33 cellular contexts compared by ENCODE assay signal in genomic region chr1:107514841-107515240, GRCh38.
"Had no signal": no experiment of that assay in that cellular context is flagged by ENCODE, and none has a peak within 500 bp of the region (broad histone marks: within the 10 kb centered on the region; RNA-seq: fewer than 3 reads in every experiment).

No MANE protein-coding gene starts in this region.

- DNase-seq: activated B cell treated with CpG ODN at 0.5 μM for 24 hours; activated CD4-positive, alpha-beta T cell treated with anti-CD3 and anti-CD28 coated beads for 48 hours; activated CD4-positive, alpha-beta T cell treated with anti-CD3 and anti-CD28 coated beads, Interleukin-2, amount 50 U/mL, for 1 hour; activated CD4-positive, alpha-beta T cell treated with anti-CD3 and anti-CD28 coated beads, Interleukin-2, amount 50 U/mL, for 48 hours; activated CD8-positive, alpha-beta memory T cell treated with anti-CD3 and anti-CD28 coated beads for 24 hours; activated CD8-positive, alpha-beta T cell treated with anti-CD3 and anti-CD28 coated beads for 36 hours; activated effector memory CD4-positive, alpha-beta T cell treated with Interleukin-2 at 50 U/mL for 16 hours; activated naive CD4-positive, alpha-beta T cell treated with anti-CD3 and anti-CD28 coated beads for 36 hours; activated naive CD8-positive, alpha-beta T cell treated with anti-CD3 and anti-CD28 coated beads for 36 hours; activated naive CD8-positive, alpha-beta T cell treated with anti-CD3 and anti-CD28 coated beads, Interleukin-2, amount 50 U/mL, for 24 hours; activated T-cell treated with anti-CD3 and anti-CD28 coated beads, Interleukin-2, amount 50 U/mL, for 4 hours; adrenal gland; amygdala; aorta; body of pancreas; cortex of kidney; dermis blood vessel endothelial cell; effector CD4-positive, alpha-beta T cell; effector memory CD8-positive, alpha-beta T cell; erythroblast; foreskin keratinocyte; gastrocnemius medialis; head of caudate nucleus; T-helper 1 cell; T-helper 17 cell; T1000; WERI-Rb-1 had no signal

- H3K4me3 Mint-ChIP-seq: activated B cell treated with CpG ODN at 0.5 μM for 24 hours; activated CD8-positive, alpha-beta T cell treated with anti-CD3 and anti-CD28 coated beads for 36 hours; activated naive CD4-positive, alpha-beta T cell treated with anti-CD3 and anti-CD28 coated beads for 36 hours; activated naive CD4-positive, alpha-beta T cell treated with anti-CD3 and anti-CD28 coated beads, Interleukin-2, amount 50 U/mL, for 24 hours; activated naive CD8-positive, alpha-beta T cell treated with anti-CD3 and anti-CD28 coated beads for 36 hours; activated naive CD8-positive, alpha-beta T cell treated with anti-CD3 and anti-CD28 coated beads, Interleukin-2, amount 50 U/mL, for 24 hours; activated T-cell treated with anti-CD3 and anti-CD28 coated beads, Interleukin-2, amount 50 U/mL, for 4 hours; activated T-helper 17 cell treated with anti-CD3 and anti-CD28 coated beads, Interleukin-2, amount 50 U/mL, for 72 hours; effector memory CD8-positive, alpha-beta T cell; T-helper 17 cell; T-helper 2 cell treated with Interferon-gamma antibody and Interleukin-4, amounts not matched to agents 5 μg/mL and 100 μg/mL, for 36 hours had no signal

- H3K36me3 ChIP-seq: adrenal gland, esophagus muscularis mucosa, gastrocnemius medialis, WERI-Rb-1 had no signal

- H3K4me3 ChIP-seq: adrenal gland, body of pancreas, esophagus muscularis mucosa, gastrocnemius medialis had no signal

- H3K4me1 Mint-ChIP-seq: activated B cell treated with CpG ODN at 0.5 μM for 24 hours; activated naive CD4-positive, alpha-beta T cell treated with anti-CD3 and anti-CD28 coated beads, Interleukin-2, amount 50 U/mL, for 24 hours; activated naive CD8-positive, alpha-beta T cell treated with anti-CD3 and anti-CD28 coated beads for 36 hours; activated naive CD8-positive, alpha-beta T cell treated with anti-CD3 and anti-CD28 coated beads, Interleukin-2, amount 50 U/mL, for 24 hours; activated T-helper 17 cell treated with anti-CD3 and anti-CD28 coated beads, Interleukin-2, amount 50 U/mL, for 72 hours; T-helper 17 cell had no signal

- H3K27me3 ChIP-seq: adrenal gland, body of pancreas, esophagus muscularis mucosa, foreskin keratinocyte, gastrocnemius medialis had no signal

- H3K9me3 Mint-ChIP-seq: activated B cell treated with CpG ODN at 0.5 μM for 24 hours; activated naive CD8-positive, alpha-beta T cell treated with anti-CD3 and anti-CD28 coated beads for 36 hours; effector memory CD8-positive, alpha-beta T cell had no signal

- H3K9me3 ChIP-seq: adrenal gland, body of pancreas, esophagus muscularis mucosa, gastrocnemius medialis had no signal

- H3K4me1 ChIP-seq: adrenal gland, body of pancreas, esophagus muscularis mucosa, foreskin keratinocyte, gastrocnemius medialis had no signal

- H3K27ac Mint-ChIP-seq: activated B cell treated with CpG ODN at 0.5 μM for 24 hours; activated CD8-positive, alpha-beta T cell treated with anti-CD3 and anti-CD28 coated beads for 36 hours; activated naive CD4-positive, alpha-beta T cell treated with anti-CD3 and anti-CD28 coated beads for 36 hours; activated naive CD4-positive, alpha-beta T cell treated with anti-CD3 and anti-CD28 coated beads, Interleukin-2, amount 50 U/mL, for 24 hours; activated naive CD8-positive, alpha-beta T cell treated with anti-CD3 and anti-CD28 coated beads for 36 hours; activated naive CD8-positive, alpha-beta T cell treated with anti-CD3 and anti-CD28 coated beads, Interleukin-2, amount 50 U/mL, for 24 hours; activated T-helper 17 cell treated with anti-CD3 and anti-CD28 coated beads, Interleukin-2, amount 50 U/mL, for 72 hours; effector memory CD8-positive, alpha-beta T cell; T-helper 17 cell; T-helper 2 cell treated with Interferon-gamma antibody and Interleukin-4, amounts not matched to agents 5 μg/mL and 100 μg/mL, for 36 hours had no signal

- H3K27ac ChIP-seq: adrenal gland, body of pancreas, esophagus muscularis mucosa, foreskin keratinocyte, gastrocnemius medialis, WERI-Rb-1 had no signal

- H3K36me3 Mint-ChIP-seq: activated naive CD4-positive, alpha-beta T cell treated with anti-CD3 and anti-CD28 coated beads, Interleukin-2, amount 50 U/mL, for 24 hours; activated naive CD8-positive, alpha-beta T cell treated with anti-CD3 and anti-CD28 coated beads for 36 hours had no signal

- ATAC-seq: activated CD4-positive, CD25-positive, alpha-beta regulatory T cell treated with anti-CD3 and anti-CD28 coated beads, Interleukin-2, amount 50 U/mL, for 24 hours; activated CD8-positive, alpha-beta T cell treated with anti-CD3 and anti-CD28 coated beads for 36 hours; activated naive CD8-positive, alpha-beta T cell treated with anti-CD3 and anti-CD28 coated beads, Interleukin-2, amount 50 U/mL, for 24 hours; activated T-cell treated with anti-CD3 and anti-CD28 coated beads, Interleukin-2, amount 50 U/mL, for 4 hours; activated T-helper 17 cell treated with anti-CD3 and anti-CD28 coated beads, Interleukin-2, amount 50 U/mL, for 72 hours; body of pancreas; effector memory CD8-positive, alpha-beta T cell; foreskin keratinocyte; gastrocnemius medialis; T-helper 17 cell had no signal

- FAIRE-seq: colon had no signal

- H3K27me3 Mint-ChIP-seq: activated B cell treated with CpG ODN at 0.5 μM for 24 hours; activated CD8-positive, alpha-beta T cell treated with anti-CD3 and anti-CD28 coated beads for 36 hours; activated naive CD4-positive, alpha-beta T cell treated with anti-CD3 and anti-CD28 coated beads, Interleukin-2, amount 50 U/mL, for 24 hours had no signal
